ENCODE assay signal across 29 cellular contexts in genomic region chr1:229436178-229436577, GRCh38. TPM values are rescaled to one million over a fixed set of nuclear protein-coding genes. Genes with fewer than 3 reads are reported as not detected.
"Had no signal": no experiment of that assay in that cellular context is flagged by ENCODE, and none has a peak within 500 bp of the region (broad histone marks: within the 10 kb centered on the region; RNA-seq: fewer than 3 reads in every experiment).

No MANE protein-coding gene starts in this region.

- H3K4me3 ChIP-seq: breast epithelium, testis, vagina had no signal

- H3K27ac ChIP-seq: breast epithelium, parathyroid adenoma, testis, vagina had no signal

- ATAC-seq: esophagus mucosa, left ventricle myocardium superior, sciatic nerve, WTC11 had no signal

- H3K4me3 Mint-ChIP-seq: activated naive CD4-positive, alpha-beta T cell treated with anti-CD3 and anti-CD28 coated beads for 36 hours; activated naive CD8-positive, alpha-beta T cell treated with anti-CD3 and anti-CD28 coated beads, Interleukin-2, amount 10 ng/mL, durations not matched to agents 7 days and 5 days; central memory CD8-positive, alpha-beta T cell; type B pancreatic cell had no signal

- H3K9me3 Mint-ChIP-seq: activated naive CD4-positive, alpha-beta T cell treated with anti-CD3 and anti-CD28 coated beads for 36 hours; activated naive CD8-positive, alpha-beta T cell treated with anti-CD3 and anti-CD28 coated beads, Interleukin-2, amount 10 ng/mL, durations not matched to agents 7 days and 5 days; central memory CD8-positive, alpha-beta T cell; type B pancreatic cell; WTC11 had no signal

- H3K27ac Mint-ChIP-seq: activated naive CD4-positive, alpha-beta T cell treated with anti-CD3 and anti-CD28 coated beads for 36 hours; activated naive CD8-positive, alpha-beta T cell treated with anti-CD3 and anti-CD28 coated beads, Interleukin-2, amount 10 ng/mL, durations not matched to agents 7 days and 5 days; type B pancreatic cell; WTC11 had no signal

- DNase-seq: activated CD4-positive, alpha-beta T cell treated with anti-CD3 and anti-CD28 coated beads, Interleukin-2, amount 50 U/mL, for 4 hours; activated CD8-positive, alpha-beta memory T cell treated with anti-CD3 and anti-CD28 coated beads for 24 hours; activated CD8-positive, alpha-beta memory T cell treated with anti-CD3 and anti-CD28 coated beads, Interleukin-2, amount 50 U/mL, for 4 hours; activated effector memory CD4-positive, alpha-beta T cell treated with Interleukin-2 at 50 U/mL for 16 hours; activated naive CD4-positive, alpha-beta T cell treated with anti-CD3 and anti-CD28 coated beads for 36 hours; activated naive CD8-positive, alpha-beta T cell treated with anti-CD3 and anti-CD28 coated beads, Interleukin-2, amount 10 ng/mL, durations not matched to agents 7 days and 5 days; activated T-cell treated with anti-CD3 and anti-CD28 coated beads, Interleukin-2, amount 50 U/mL, for 48 hours; amniotic stem cell; effector memory CD4-positive, alpha-beta T cell; foreskin melanocyte; hypothalamus; left ventricle myocardium superior; mammary epithelial cell; midbrain; nucleus accumbens; stimulated activated CD4-positive, alpha-beta T cell treated with anti-CD3 and anti-CD28 coated beads, Interleukin-2, amount 100 ng/mL, for 48 hours; stimulated activated CD8-positive, alpha-beta memory T cell treated with anti-CD3 and anti-CD28 coated beads, Interleukin-4, amount 100 ng/mL, for 48 hours; stimulated activated naive CD4-positive, alpha-beta T cell; testis had no signal

- H3K27me3 ChIP-seq: testis had no signal

- H3K9me3 ChIP-seq: breast epithelium, testis, vagina had no signal

- FAIRE-seq: colon, endothelial cell of umbilical vein had no signal

RNA-seq across cellular contexts. Expression of gene ACTA1, which starts 2.3 kb away (rescaled TPM):
- total RNA-seq: activated naive CD4-positive, alpha-beta T cell treated with anti-CD3 and anti-CD28 coated beads for 36 hours; activated naive CD8-positive, alpha-beta T cell treated with anti-CD3 and anti-CD28 coated beads, Interleukin-2, amount 10 ng/mL, durations not matched to agents 7 days and 5 days; vagina had no signal
